ENCODE assay signal across 8 cellular contexts in the genomic region with DNA sequence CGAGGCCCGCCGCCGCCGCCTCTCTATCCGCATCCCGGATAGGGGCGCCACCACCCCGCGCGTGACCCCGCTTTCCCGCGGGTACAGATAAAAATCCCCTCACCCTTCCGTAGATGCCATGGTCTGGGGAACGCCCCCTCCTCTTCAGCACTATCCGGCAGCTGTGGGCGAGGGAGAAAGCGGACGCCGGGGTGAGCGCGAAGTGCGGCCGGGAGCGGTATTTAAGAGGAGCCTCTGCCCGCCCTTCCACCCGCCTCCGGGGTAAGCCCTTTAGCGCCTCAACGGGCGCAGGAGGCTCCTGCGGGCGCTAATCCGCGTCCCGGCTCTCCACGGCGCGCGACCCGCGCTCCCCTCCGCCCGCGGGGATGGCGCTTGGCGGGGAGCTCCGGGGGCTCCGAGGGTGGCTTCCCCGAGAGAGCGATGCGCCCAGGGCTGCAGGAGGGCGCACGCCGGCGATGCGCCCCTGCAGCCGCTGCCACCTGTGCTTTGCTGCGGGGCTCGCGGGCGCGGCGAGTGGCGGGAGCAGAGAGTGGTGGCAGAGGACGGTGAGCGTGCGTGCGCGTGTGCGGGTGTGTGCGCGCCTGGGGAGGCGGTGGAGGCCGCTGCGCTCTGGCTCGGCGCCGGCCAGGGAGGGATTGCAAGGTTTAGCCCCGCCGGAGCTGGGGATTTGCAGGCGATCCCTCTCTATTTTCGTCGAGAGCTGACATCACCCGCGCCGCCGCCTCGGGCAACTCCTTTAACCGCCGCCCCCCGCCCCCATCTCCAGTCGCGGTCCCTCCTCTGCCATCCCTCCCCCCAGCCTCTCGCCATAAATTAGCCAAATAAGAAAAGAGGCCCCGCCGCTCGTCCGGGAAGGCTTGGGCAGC. TPM values are rescaled to one million over a fixed set of nuclear protein-coding genes. Genes with fewer than 3 reads are reported as not detected.
DNase-seq lines count a peak whose midpoint lies in the region; ATAC-seq and TF ChIP-seq lines count a peak whose summit lies in the region.

A gene (minus strand): TSS at position 712 of the 866 bp plus-strand sequence. CDS start 592 bp downstream, at position 120.

- peak within 1 kb of the TSS in 1 of 3 donors; percentile 29 for H3K4me3 ChIP-seq in right lobe of liver
- peak within 1 kb of the TSS; percentile 60 for H3K4me3 ChIP-seq in suprapubic skin

- H3K27ac ChIP-seq in cingulate gyrus (ENCODE audit: low read depth, low read length), result peak within 1 kb of the TSS; percentile 78
- H3K27ac ChIP-seq in right lobe of liver, result no peak within 1 kb of the TSS
- no peak within 1 kb of the TSS for H3K27ac ChIP-seq in suprapubic skin

- H3K4me1 ChIP-seq in right lobe of liver (peaks cover 0 to 14% (median 0%) of the 10 kb centered on the region in 4 donors), suprapubic skin (peaks cover 25% of the 10 kb centered on the region)

- TF ChIP-seq EP300 in suprapubic skin (IDR thresholded peaks at IDR 0.05), result no peak

- no peaks in the 10 kb centered on the region for H3K36me3 ChIP-seq in right lobe of liver
- H3K36me3 ChIP-seq in suprapubic skin, result no peaks in the 10 kb centered on the region

- H3K27me3 ChIP-seq in right lobe of liver (no peaks in the 10 kb centered on the region), suprapubic skin (peaks cover 48% of the 10 kb centered on the region)

- H3K4me1 Mint-ChIP-seq in T-helper 1 cell treated with Interleukin-12 subunit alpha and Interleukin-12 subunit beta and Interleukin-4 antibody, amounts not matched to agents 30 μg/mL and 1 μg/mL, for 36 hours (ENCODE audit: low read depth), result peaks cover 6% of the 10 kb centered on the region

- H3K4me3 Mint-ChIP-seq in T-helper 1 cell treated with Interleukin-12 subunit alpha and Interleukin-12 subunit beta and Interleukin-4 antibody, amounts not matched to agents 30 μg/mL and 1 μg/mL, for 36 hours, result peak within 1 kb of the TSS; percentile 14

- no peaks in the 10 kb centered on the region for H3K9me3 Mint-ChIP-seq in T-helper 1 cell treated with Interleukin-12 subunit alpha and Interleukin-12 subunit beta and Interleukin-4 antibody, amounts not matched to agents 30 μg/mL and 1 μg/mL, for 36 hours

- TF ChIP-seq CTCF in right lobe of liver (IDR thresholded peaks at IDR 0.05), result no peak
- no peak for TF ChIP-seq CTCF in suprapubic skin (IDR thresholded peaks at IDR 0.05)

- no peak for TF ChIP-seq POLR2A in right lobe of liver (IDR thresholded peaks at IDR 0.05)
- no peak for TF ChIP-seq POLR2A in suprapubic skin (IDR thresholded peaks at IDR 0.05)

- 12% methylated on average over 20 of the region's 100 CpGs for WGBS in right lobe of liver (ENCODE audit: insufficient coverage, low coverage, low lambda C conversion rate, missing lambda C conversion rate)
- 9% methylated on average over 21 of the region's 100 CpGs for WGBS in suprapubic skin

- intact Hi-C loops in right lobe of liver (cut with DNase I), result no loop called here

- H3K27ac Mint-ChIP-seq in T-helper 1 cell treated with Interleukin-12 subunit alpha and Interleukin-12 subunit beta and Interleukin-4 antibody, amounts not matched to agents 30 μg/mL and 1 μg/mL, for 36 hours, result no peak within 1 kb of the TSS

- DNase-seq in T-helper 1 cell (no peak), NCI-H69 (lab: John Stamatoyannopoulos, UW) (peak; percentile 88), right lobe of liver (no peak), suprapubic skin (ENCODE audit: low spot score in 2 of 2) (no peak)

- no peaks in the 10 kb centered on the region for H3K36me3 Mint-ChIP-seq in T-helper 1 cell treated with Interleukin-12 subunit alpha and Interleukin-12 subunit beta and Interleukin-4 antibody, amounts not matched to agents 30 μg/mL and 1 μg/mL, for 36 hours (ENCODE audit: low read depth)

- ATAC-seq in right lobe of liver (peak in 2 of 4 donors; percentile 24 to 30), GM21515 (IDR thresholded peaks at IDR 0.05; ENCODE audit: unreplicated experiment) (no peak), GM19467 (IDR thresholded peaks at IDR 0.05; ENCODE audit: unreplicated experiment) (no peak)

- H3K27me3 Mint-ChIP-seq in T-helper 1 cell treated with Interleukin-12 subunit alpha and Interleukin-12 subunit beta and Interleukin-4 antibody, amounts not matched to agents 30 μg/mL and 1 μg/mL, for 36 hours (ENCODE audit: low read depth), result peaks cover 86% of the 10 kb centered on the region

- H3K9me3 ChIP-seq in right lobe of liver, result no peaks in the 10 kb centered on the region
- no peaks in the 10 kb centered on the region for H3K9me3 ChIP-seq in suprapubic skin

RNA-seq across cellular contexts. Expression of the gene that starts here (rescaled TPM):
- 10 to 100 TPM in 4 of 6 experiments, 1 to 10 TPM in 2; 7.6 to 87.4 (median 13.3) TPM for total RNA-seq in right lobe of liver
- 1 to 10 TPM; 1.0 to 3.4 (median 2.0) TPM for total RNA-seq in suprapubic skin
